In genomic region chr16:70470927-70471341, GRCh38 we compare ENCODE assay signal across 8 cellular contexts. TPM values are rescaled to one million over a fixed set of nuclear protein-coding genes. Genes with fewer than 3 reads are reported as not detected.
A peak's percentile ranks its signal among the peaks of the same experiment; 100 is the strongest.
DNase-seq lines count a peak whose midpoint lies in the region; ATAC-seq and TF ChIP-seq lines count a peak whose summit lies in the region.

No MANE protein-coding gene starts in this region.

- H3K27ac ChIP-seq in dorsolateral prefrontal cortex, result no peak overlapping the region

- no peak overlapping the region for H3K4me3 ChIP-seq in AG09309 (ENCODE audit: control insufficient read depth, low read depth, low read length)
- no peak overlapping the region for H3K4me3 ChIP-seq in dorsolateral prefrontal cortex

- ATAC-seq in HG03135 (IDR thresholded peaks at IDR 0.05; ENCODE audit: unreplicated experiment), result no peak

- intact Hi-C loops in dorsolateral prefrontal cortex (cut with DNase I), result no loop called here

- H3K27me3 ChIP-seq in dorsolateral prefrontal cortex, result no peaks in the 10 kb centered on the region

- DNase-seq in AG09309 (ENCODE audit: low read depth) (no peak), HuH-7.5 (ENCODE audit: low spot score) (peak; percentile 84), dorsolateral prefrontal cortex (peak in 1 of 10 donors; percentile 54), lung microvascular endothelial cell (ENCODE audit: low read depth in 2 of 2) (peak; percentile 34 to 62), NCI-H748 treated with DMSO at 0.1 percent for 48 hours (lab: John Stamatoyannopoulos, UW) (no peak), NCI-H2171 treated with DMSO at 0.1 percent for 48 hours (lab: John Stamatoyannopoulos, UW) (no peak)
- DNase-seq in activated effector memory CD4-positive, alpha-beta T cell treated with Interleukin-2 at 50 U/mL for 16 hours, result no peak

- TF ChIP-seq CTCF in AG09309 (IDR thresholded peaks at IDR 0.05; ENCODE audit: control insufficient read depth, insufficient read depth, low read depth, low read length, missing control alignments), result peak; percentile 56
- peak in 45 of 56 donors; percentile 8 to 65 (median 36) for TF ChIP-seq CTCF in dorsolateral prefrontal cortex (IDR thresholded peaks at IDR 0.05 in 54 of 56, conservative IDR thresholded peaks at IDR 0.05 in 2 of 56; ENCODE audit: low read depth in 1 of 56, partially characterized antibody in 56 of 56)

RNA-seq across cellular contexts. Expression of gene FCSK, which starts 16.5 kb away (rescaled TPM):
- total RNA-seq in dorsolateral prefrontal cortex, result 10 to 100 TPM; 15.7 to 38.7 (median 23.8) TPM
- 6.8 and 9.7 TPM in 2 replicates for total RNA-seq in lung microvascular endothelial cell

RNA-seq across cellular contexts. Expression of gene ST3GAL2, which starts 32.0 kb away (rescaled TPM):
- total RNA-seq in dorsolateral prefrontal cortex, result 10 to 100 TPM; 15.9 to 62.9 (median 30.9) TPM
- total RNA-seq in lung microvascular endothelial cell, result 29.0 and 37.9 TPM in 2 replicates

RNA-seq across cellular contexts. Expression of gene COG4, which starts 52.4 kb away (rescaled TPM):
- total RNA-seq in dorsolateral prefrontal cortex (10 to 100 TPM; 33.6 to 68.0 (median 51.2) TPM), lung microvascular endothelial cell (59.5 and 71.8 TPM in 2 replicates)

RNA-seq across cellular contexts. Expression of gene SF3B3, which starts 52.7 kb away (rescaled TPM):
- total RNA-seq in dorsolateral prefrontal cortex, result 100 to 1,000 TPM; 141 to 244 (median 179) TPM
- total RNA-seq in lung microvascular endothelial cell, result 39.2 and 50.8 TPM in 2 replicates

Comparison
In these comparisons a context has a peak if more than half of its experiments do, and no peak if none do; other contexts are left out.
1. DNase-seq: peak in HuH-7.5 (single experiment) and lung microvascular endothelial cell (2 of 2); none in AG09309 (single experiment), NCI-H748 treated with DMSO at 0.1 percent for 48 hours (single experiment), activated effector memory CD4-positive, alpha-beta T cell treated with Interleukin-2 at 50 U/mL for 16 hours (single experiment) and NCI-H2171 treated with DMSO at 0.1 percent for 48 hours (single experiment).